In genomic region chrX:37370499-37371141, GRCh38 we compare ENCODE assay signal across 27 cellular contexts. TPM values are rescaled to one million over a fixed set of nuclear protein-coding genes. Genes with fewer than 3 reads are reported as not detected.
"Had no signal": no experiment of that assay in that cellular context is flagged by ENCODE, and none has a peak within 500 bp of the region (broad histone marks: within the 10 kb centered on the region; RNA-seq: fewer than 3 reads in every experiment).

No MANE protein-coding gene starts in this region.

- H3K27me3 ChIP-seq: neutrophil, right lobe of liver, sigmoid colon, stomach, thyroid gland, tibial nerve, upper lobe of left lung, vagina had no signal

- DNase-seq: naive thymus-derived CD8-positive, alpha-beta T cell; nephron progenitor cell; nucleus accumbens; right lobe of liver; sigmoid colon; stimulated activated CD4-positive, alpha-beta T cell treated with anti-CD3 and anti-CD28 coated beads, Interleukin-15, amount 100 ng/mL, for 24 hours; stimulated activated CD4-positive, alpha-beta T cell treated with anti-CD3 and anti-CD28 coated beads, Interleukin-2, amount 100 ng/mL, for 24 hours; stimulated activated CD4-positive, alpha-beta T cell treated with anti-CD3 and anti-CD28 coated beads, Interleukin-2, amount 100 ng/mL, for 48 hours; stimulated activated CD4-positive, alpha-beta T cell treated with anti-CD3 and anti-CD28 coated beads, Interleukin-4, amount 100 ng/mL, for 24 hours; stimulated activated naive B cell treated with anti-CD40 and anti-IgM and Interleukin-4, amounts not matched to agents 10 μg/mL and 1 μg/mL and 100 μg/mL, for 72 hours; stimulated activated naive CD4-positive, alpha-beta T cell treated with Interleukin-2 at 50 U/mL for 16 hours; stomach; thyroid gland; trophoblast cell had no signal

- H3K4me3 ChIP-seq: pancreas, prostate gland, right lobe of liver, sigmoid colon, skin epidermis, smooth muscle cell, stomach, thoracic aorta, thyroid gland, tibial nerve, upper lobe of left lung, vagina had no signal

- H3K4me1 ChIP-seq: pancreas, prostate gland, right lobe of liver, sigmoid colon, stomach, thyroid gland, upper lobe of left lung, vagina had no signal

- H3K4me1 Mint-ChIP-seq: naive thymus-derived CD8-positive, alpha-beta T cell; nephron progenitor cell; stimulated activated effector memory CD8-positive, alpha-beta T cell treated with anti-CD3 and anti-CD28 coated beads, Interleukin-12 subunit alpha, Interleukin-12 subunit beta, amount 100 ng/mL, for 72 hours; stimulated activated naive B cell treated with anti-CD40 and anti-IgM and Interleukin-4, amounts not matched to agents 10 μg/mL and 1 μg/mL and 100 μg/mL, for 72 hours had no signal

- H3K27me3 Mint-ChIP-seq: naive thymus-derived CD8-positive, alpha-beta T cell; natural killer cell treated with Interleukin-12 subunit alpha and Interleukin-12 subunit beta and Interleukin-15 and Interleukin-18, amount 100 ng/mL, for 72 hours; stimulated activated naive CD8-positive, alpha-beta T cell treated with anti-CD3 and anti-CD28 coated beads, Interleukin-15, Interleukin-2, amounts not matched to agents 100 ng/mL and 50 ng/mL, for 24 hours had no signal

- H3K36me3 ChIP-seq: neutrophil, pancreas, prostate gland, right lobe of liver, sigmoid colon, stomach, thoracic aorta, thyroid gland, tibial nerve, upper lobe of left lung, vagina had no signal

- H3K9me3 Mint-ChIP-seq: natural killer cell treated with Interleukin-12 subunit alpha and Interleukin-12 subunit beta and Interleukin-15 and Interleukin-18, amount 100 ng/mL, for 72 hours; stimulated activated naive CD8-positive, alpha-beta T cell treated with anti-CD3 and anti-CD28 coated beads, Interleukin-15, Interleukin-2, amounts not matched to agents 100 ng/mL and 50 ng/mL, for 24 hours had no signal

- H3K9me3 ChIP-seq: neutrophil, pancreas, prostate gland, right lobe of liver, sigmoid colon, thoracic aorta, thyroid gland, tibial nerve, upper lobe of left lung, vagina had no signal

- H3K4me3 Mint-ChIP-seq: naive thymus-derived CD8-positive, alpha-beta T cell; natural killer cell treated with Interleukin-12 subunit alpha and Interleukin-12 subunit beta and Interleukin-15 and Interleukin-18, amount 100 ng/mL, for 72 hours; nephron progenitor cell; neural crest cell; stimulated activated effector memory CD8-positive, alpha-beta T cell treated with anti-CD3 and anti-CD28 coated beads, Interleukin-12 subunit alpha, Interleukin-12 subunit beta, amount 100 ng/mL, for 72 hours; stimulated activated naive B cell treated with anti-CD40 and anti-IgM and Interleukin-4, amounts not matched to agents 10 μg/mL and 1 μg/mL and 100 μg/mL, for 72 hours; stimulated activated naive CD8-positive, alpha-beta T cell treated with anti-CD3 and anti-CD28 coated beads, Interleukin-15, Interleukin-2, amounts not matched to agents 100 ng/mL and 50 ng/mL, for 24 hours had no signal

- H3K27ac Mint-ChIP-seq: naive thymus-derived CD8-positive, alpha-beta T cell; natural killer cell treated with Interleukin-12 subunit alpha and Interleukin-12 subunit beta and Interleukin-15 and Interleukin-18, amount 100 ng/mL, for 72 hours; nephron progenitor cell; stimulated activated effector memory CD8-positive, alpha-beta T cell treated with anti-CD3 and anti-CD28 coated beads, Interleukin-12 subunit alpha, Interleukin-12 subunit beta, amount 100 ng/mL, for 72 hours; stimulated activated naive B cell treated with anti-CD40 and anti-IgM and Interleukin-4, amounts not matched to agents 10 μg/mL and 1 μg/mL and 100 μg/mL, for 72 hours; stimulated activated naive CD8-positive, alpha-beta T cell treated with anti-CD3 and anti-CD28 coated beads, Interleukin-15, Interleukin-2, amounts not matched to agents 100 ng/mL and 50 ng/mL, for 24 hours had no signal

- H3K36me3 Mint-ChIP-seq: natural killer cell treated with Interleukin-12 subunit alpha and Interleukin-12 subunit beta and Interleukin-15 and Interleukin-18, amount 100 ng/mL, for 72 hours; stimulated activated effector memory CD8-positive, alpha-beta T cell treated with anti-CD3 and anti-CD28 coated beads, Interleukin-12 subunit alpha, Interleukin-12 subunit beta, amount 100 ng/mL, for 72 hours; stimulated activated naive B cell treated with anti-CD40 and anti-IgM and Interleukin-4, amounts not matched to agents 10 μg/mL and 1 μg/mL and 100 μg/mL, for 72 hours had no signal

- ATAC-seq: naive thymus-derived CD8-positive, alpha-beta T cell; pancreas; stimulated activated effector memory CD8-positive, alpha-beta T cell treated with anti-CD3 and anti-CD28 coated beads, Interleukin-12 subunit alpha, Interleukin-12 subunit beta, amount 100 ng/mL, for 72 hours; stimulated activated naive B cell treated with anti-CD40 and anti-IgM and Interleukin-4, amounts not matched to agents 10 μg/mL and 1 μg/mL and 100 μg/mL, for 72 hours had no signal

- H3K27ac ChIP-seq: neutrophil, pancreas, prostate gland, right lobe of liver, sigmoid colon, skin epidermis, stomach, thyroid gland, tibial nerve, upper lobe of left lung, vagina had no signal

RNA-seq across cellular contexts. Expression of gene PRRG1, which starts 21.5 kb away (rescaled TPM):
- total RNA-seq: naive thymus-derived CD8-positive, alpha-beta T cell; natural killer cell treated with Interleukin-12 subunit alpha and Interleukin-12 subunit beta and Interleukin-15 and Interleukin-18, amount 100 ng/mL, for 72 hours had no signal
- polyA plus RNA-seq: naive thymus-derived CD8-positive, alpha-beta T cell had no signal
